In the genomic region with DNA sequence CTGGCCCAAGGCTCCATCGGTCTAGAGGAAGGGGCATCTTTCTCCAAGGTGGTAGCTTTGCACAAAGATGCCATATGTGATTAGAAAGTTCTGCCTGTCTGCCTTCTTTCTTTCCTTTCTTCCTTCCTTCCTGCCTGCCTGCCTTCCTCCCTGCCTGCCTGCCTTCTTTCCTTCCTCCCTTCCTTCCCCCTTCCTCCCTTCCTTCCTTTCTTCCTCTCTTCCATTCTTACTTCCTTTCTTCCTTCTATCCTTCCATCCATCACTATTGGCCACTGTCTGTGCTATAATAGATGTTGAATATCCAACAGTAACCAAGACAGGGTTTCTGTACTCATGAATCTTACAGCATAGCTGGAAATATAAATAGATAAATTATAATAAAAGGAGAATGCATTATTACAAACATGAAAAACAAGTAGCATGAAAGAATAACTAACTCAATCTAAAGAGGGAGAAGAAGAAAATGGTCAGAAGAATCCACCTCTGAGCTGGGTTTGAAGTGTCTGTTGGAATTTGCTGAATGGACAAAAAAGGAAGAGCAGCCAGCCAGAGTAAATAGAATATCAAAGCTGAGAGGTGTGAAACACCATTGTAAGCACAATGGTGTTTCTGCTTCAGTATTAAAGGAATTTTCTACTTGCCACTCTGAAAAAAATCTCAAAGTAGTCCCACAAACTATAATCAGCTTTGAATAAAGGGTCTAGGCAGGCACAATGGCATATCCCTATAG, we compare ENCODE assay signal across 31 cellular contexts.
"Had no signal": no experiment of that assay in that cellular context is flagged by ENCODE, and none has a peak within 500 bp of the region (broad histone marks: within the 10 kb centered on the region; RNA-seq: fewer than 3 reads in every experiment).

No MANE protein-coding gene starts in this region.

- DNase-seq: activated B cell treated with CpG ODN at 0.5 μM for 24 hours; activated CD4-positive, alpha-beta memory T cell treated with anti-CD3 and anti-CD28 coated beads for 36 hours; activated CD4-positive, alpha-beta T cell treated with anti-CD3 and anti-CD28 coated beads for 4 hours; activated CD4-positive, alpha-beta T cell treated with anti-CD3 and anti-CD28 coated beads, Interleukin-2, amount 50 U/mL, for 1 hour; activated CD4-positive, CD25-positive, alpha-beta regulatory T cell treated with anti-CD3 and anti-CD28 coated beads, Interleukin-2, amount 50 U/mL, for 72 hours; activated CD8-positive, alpha-beta memory T cell treated with anti-CD3 and anti-CD28 coated beads, Interleukin-2, amount 50 U/mL, for 4 hours; activated gamma-delta T cell treated with Interleukin-2 at 50 U/mL for 16 hours; activated naive CD4-positive, alpha-beta T cell treated with anti-CD3 and anti-CD28 coated beads for 36 hours; activated T-cell treated with anti-CD3 and anti-CD28 coated beads for 4 hours; activated T-cell treated with anti-CD3 and anti-CD28 coated beads, Interleukin-2, amount 50 U/mL, for 4 hours; adrenal gland; caudate nucleus; cerebellar nuclear complex; Kasumi-1; MG63; NCI-H1092; NCI-H1436 treated with DMSO at 0.1 percent for 48 hours; NCI-H1694 treated with DMSO at 0.1 percent for 48 hours; NCI-H2029; NCI-H510A; NCI-H526; NCI-H748 treated with DMSO at 0.1 percent for 48 hours; OCI-M1; Right ventricle myocardium superior; SW 1271; T-helper 1 cell; T-helper 2 cell; T-helper 9 cell had no signal

- FAIRE-seq: astrocyte, bronchial epithelial cell had no signal

- ATAC-seq: activated naive CD4-positive, alpha-beta T cell treated with anti-CD3 and anti-CD28 coated beads, Interleukin-2, amount 50 U/mL, for 72 hours; activated T-cell treated with anti-CD3 and anti-CD28 coated beads, Interleukin-2, amount 50 U/mL, for 4 hours had no signal

- H3K9me3 ChIP-seq: adrenal gland, MG63 had no signal

- H3K36me3 ChIP-seq: adrenal gland, MG63 had no signal

- H3K4me1 ChIP-seq: adrenal gland had no signal

- H3K27me3 ChIP-seq: adrenal gland, MG63 had no signal

- H3K4me3 ChIP-seq: adrenal gland, MG63 had no signal

- H3K27ac ChIP-seq: adrenal gland had no signal
